Comparison of ENCODE assay signal across 1 cellular context in the genomic region with DNA sequence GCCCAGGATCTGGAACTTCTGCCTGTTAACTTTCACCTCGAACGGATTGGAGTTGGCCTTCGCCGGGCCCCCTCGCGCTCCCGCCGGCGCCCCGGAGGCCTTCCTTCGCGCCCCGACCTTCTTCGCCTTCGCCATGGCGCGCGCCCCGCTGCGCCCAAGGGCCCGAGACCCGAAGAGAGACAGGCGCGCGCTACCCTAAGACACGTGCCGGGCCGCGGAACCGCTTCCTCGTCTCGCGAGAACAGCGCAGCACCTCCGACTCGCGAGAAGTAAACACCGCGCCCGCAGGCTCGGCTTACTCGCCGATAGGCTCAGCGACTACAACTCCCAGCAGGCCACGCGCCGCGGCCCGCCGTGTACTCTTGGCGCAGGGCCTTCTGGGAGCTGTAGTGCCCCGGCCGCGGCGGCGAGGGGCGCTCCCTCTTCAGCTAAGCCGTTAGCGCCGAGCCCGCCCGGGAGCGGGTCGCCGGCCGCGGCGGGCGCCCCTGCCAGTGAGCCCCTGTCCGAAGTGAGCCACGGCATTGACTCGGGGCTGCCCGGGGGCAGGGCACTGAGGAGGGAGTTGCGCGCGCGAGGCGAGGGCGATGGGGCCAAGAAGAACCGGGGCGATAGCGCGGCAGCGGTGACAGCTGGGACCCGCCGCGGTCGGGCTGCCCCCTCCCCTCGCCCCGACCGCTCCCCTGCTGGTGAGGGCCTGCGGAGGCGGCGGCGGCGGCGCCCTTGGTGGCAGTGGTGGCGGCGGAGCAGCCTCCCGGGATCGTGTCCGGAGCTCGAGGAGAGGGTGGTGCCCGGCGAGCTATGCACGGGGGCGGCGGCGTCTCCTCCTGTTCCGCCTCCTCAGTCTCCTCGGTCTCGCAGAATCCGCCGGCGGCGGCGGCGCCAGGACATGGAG.
TF ChIP-seq lines count a peak whose summit lies in the region.

A gene (plus strand): TSS at position 387 of the 892 bp plus-strand sequence. CDS start 500 bp downstream, at position 887.
A gene (minus strand): TSS at position 222 of the 892 bp plus-strand sequence. CDS start 87 bp downstream, at position 135.

TF ChIP-seq in HepG2, 621 proteins besides CTCF, POLR2A, EP300 and RAD21 (continues in another document):
- TF ChIP-seq ZNF569 (CRISPR knock-in tag; IDR thresholded peaks at IDR 0.05; ENCODE audit: borderline replicate concordance) (no peak), TBX3 (IDR thresholded peaks at IDR 0.05; ENCODE audit: borderline replicate concordance) (no peak), ZNF510 (CRISPR knock-in tag; IDR thresholded peaks at IDR 0.05; ENCODE audit: low read depth) (peak; percentile 96), RBFOX2 (IDR thresholded peaks at IDR 0.05; ENCODE audit: low read depth, low read length) (peak; percentile 96), RAD51 (IDR thresholded peaks at IDR 0.05; ENCODE audit: borderline replicate concordance) (no peak; the same call in 1 of the 2 replicates), BCL6 (CRISPR knock-in tag; IDR thresholded peaks at IDR 0.05) (peak; percentile 59), ZSCAN29 (CRISPR knock-in tag; conservative IDR thresholded peaks at IDR 0.05) (peak; percentile 94), STAT5B (CRISPR knock-in tag; IDR thresholded peaks at IDR 0.05) (0 out of 2 replicates have a peak, but pooled peaks have one; percentile 33), HNRNPL (IDR thresholded peaks at IDR 0.05; ENCODE audit: low read depth, low read length) (no peak), SUZ12 (IDR thresholded peaks at IDR 0.05; ENCODE audit: low read depth, low read length) (peak; percentile 97), MXI1 (IDR thresholded peaks at IDR 0.05; ENCODE audit: borderline replicate concordance, low read depth, low read length) (peak; percentile 99), ZNF776 (CRISPR knock-in tag; IDR thresholded peaks at IDR 0.05) (peak; percentile 93), ZNF83 (CRISPR knock-in tag; IDR thresholded peaks at IDR 0.05; ENCODE audit: borderline replicate concordance) (no peak; the same call in 1 of the 2 replicates), ZBTB1 (CRISPR knock-in tag; IDR thresholded peaks at IDR 0.05; ENCODE audit: borderline replicate concordance) (no peak), ZNF124 (CRISPR knock-in tag; IDR thresholded peaks at IDR 0.05) (peak; percentile 73; the same call in 1 of the 2 replicates), FIP1L1 (IDR thresholded peaks at IDR 0.05; ENCODE audit: borderline replicate concordance, insufficient read depth, low read depth, low read length) (no peak), FOXO1 (CRISPR knock-in tag; IDR thresholded peaks at IDR 0.05) (peak; percentile 96), SETDB1 (CRISPR knock-in tag; IDR thresholded peaks at IDR 0.05; ENCODE audit: borderline replicate concordance) (no peak; the same call in 1 of the 2 replicates), PCBP2 (optimal IDR thresholded peaks at IDR 0.05; ENCODE audit: low read depth, low read length, poor library complexity, severe bottlenecking) (no peak), ZNF441 (CRISPR knock-in tag; IDR thresholded peaks at IDR 0.05; ENCODE audit: borderline replicate concordance) (no peak; the same call in 1 of the 2 replicates), RFX3 (CRISPR knock-in tag; IDR thresholded peaks at IDR 0.05) (no peak), TSC22D2 (CRISPR knock-in tag; IDR thresholded peaks at IDR 0.05; ENCODE audit: borderline replicate concordance) (peak; percentile 96; the same call in 1 of the 2 replicates), PAWR (CRISPR knock-in tag; IDR thresholded peaks at IDR 0.05; ENCODE audit: borderline replicate concordance) (peak; percentile 87; the same call in 1 of the 2 replicates), ZNF883 (CRISPR knock-in tag; IDR thresholded peaks at IDR 0.05; ENCODE audit: not compliant biosample characterization) (peak; percentile 96), ZNF282 (IDR thresholded peaks at IDR 0.05; ENCODE audit: partially characterized antibody) (no peak), HMG20A (CRISPR knock-in tag; IDR thresholded peaks at IDR 0.05; ENCODE audit: borderline replicate concordance) (no peak)
- TF ChIP-seq, protein P1, sequence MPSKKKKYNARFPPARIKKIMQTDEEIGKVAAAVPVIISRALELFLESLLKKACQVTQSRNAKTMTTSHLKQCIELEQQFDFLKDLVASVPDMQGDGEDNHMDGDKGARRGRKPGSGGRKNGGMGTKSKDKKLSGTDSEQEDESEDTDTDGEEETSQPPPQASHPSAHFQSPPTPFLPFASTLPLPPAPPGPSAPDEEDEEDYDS (CRISPR knock-in tag; IDR thresholded peaks at IDR 0.05) = peak; percentile 81
- TF ChIP-seq, protein P2, sequence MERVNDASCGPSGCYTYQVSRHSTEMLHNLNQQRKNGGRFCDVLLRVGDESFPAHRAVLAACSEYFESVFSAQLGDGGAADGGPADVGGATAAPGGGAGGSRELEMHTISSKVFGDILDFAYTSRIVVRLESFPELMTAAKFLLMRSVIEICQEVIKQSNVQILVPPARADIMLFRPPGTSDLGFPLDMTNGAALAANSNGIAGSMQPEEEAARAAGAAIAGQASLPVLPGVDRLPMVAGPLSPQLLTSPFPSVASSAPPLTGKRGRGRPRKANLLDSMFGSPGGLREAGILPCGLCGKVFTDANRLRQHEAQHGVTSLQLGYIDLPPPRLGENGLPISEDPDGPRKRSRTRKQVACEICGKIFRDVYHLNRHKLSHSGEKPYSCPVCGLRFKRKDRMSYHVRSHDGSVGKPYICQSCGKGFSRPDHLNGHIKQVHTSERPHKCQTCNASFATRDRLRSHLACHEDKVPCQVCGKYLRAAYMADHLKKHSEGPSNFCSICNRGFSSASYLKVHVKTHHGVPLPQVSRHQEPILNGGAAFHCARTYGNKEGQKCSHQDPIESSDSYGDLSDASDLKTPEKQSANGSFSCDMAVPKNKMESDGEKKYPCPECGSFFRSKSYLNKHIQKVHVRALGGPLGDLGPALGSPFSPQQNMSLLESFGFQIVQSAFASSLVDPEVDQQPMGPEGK (CRISPR knock-in tag; IDR thresholded peaks at IDR 0.05) = 0 out of 2 replicates have a peak, but pooled peaks have one; percentile 47
- TF ChIP-seq, protein P3, sequence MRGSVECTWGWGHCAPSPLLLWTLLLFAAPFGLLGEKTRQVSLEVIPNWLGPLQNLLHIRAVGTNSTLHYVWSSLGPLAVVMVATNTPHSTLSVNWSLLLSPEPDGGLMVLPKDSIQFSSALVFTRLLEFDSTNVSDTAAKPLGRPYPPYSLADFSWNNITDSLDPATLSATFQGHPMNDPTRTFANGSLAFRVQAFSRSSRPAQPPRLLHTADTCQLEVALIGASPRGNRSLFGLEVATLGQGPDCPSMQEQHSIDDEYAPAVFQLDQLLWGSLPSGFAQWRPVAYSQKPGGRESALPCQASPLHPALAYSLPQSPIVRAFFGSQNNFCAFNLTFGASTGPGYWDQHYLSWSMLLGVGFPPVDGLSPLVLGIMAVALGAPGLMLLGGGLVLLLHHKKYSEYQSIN (CRISPR knock-in tag; IDR thresholded peaks at IDR 0.05; ENCODE audit: borderline replicate concordance) = 0 out of 2 replicates have a peak, but pooled peaks have one; percentile 14
- TF ChIP-seq, protein P4, sequence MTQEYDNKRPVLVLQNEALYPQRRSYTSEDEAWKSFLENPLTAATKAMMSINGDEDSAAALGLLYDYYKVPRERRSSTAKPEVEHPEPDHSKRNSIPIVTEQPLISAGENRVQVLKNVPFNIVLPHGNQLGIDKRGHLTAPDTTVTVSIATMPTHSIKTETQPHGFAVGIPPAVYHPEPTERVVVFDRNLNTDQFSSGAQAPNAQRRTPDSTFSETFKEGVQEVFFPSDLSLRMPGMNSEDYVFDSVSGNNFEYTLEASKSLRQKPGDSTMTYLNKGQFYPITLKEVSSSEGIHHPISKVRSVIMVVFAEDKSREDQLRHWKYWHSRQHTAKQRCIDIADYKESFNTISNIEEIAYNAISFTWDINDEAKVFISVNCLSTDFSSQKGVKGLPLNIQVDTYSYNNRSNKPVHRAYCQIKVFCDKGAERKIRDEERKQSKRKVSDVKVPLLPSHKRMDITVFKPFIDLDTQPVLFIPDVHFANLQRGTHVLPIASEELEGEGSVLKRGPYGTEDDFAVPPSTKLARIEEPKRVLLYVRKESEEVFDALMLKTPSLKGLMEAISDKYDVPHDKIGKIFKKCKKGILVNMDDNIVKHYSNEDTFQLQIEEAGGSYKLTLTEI (CRISPR knock-in tag; conservative IDR thresholded peaks at IDR 0.05) = no peak; the same call in 1 of the 2 replicates
- TF ChIP-seq, protein P5, sequence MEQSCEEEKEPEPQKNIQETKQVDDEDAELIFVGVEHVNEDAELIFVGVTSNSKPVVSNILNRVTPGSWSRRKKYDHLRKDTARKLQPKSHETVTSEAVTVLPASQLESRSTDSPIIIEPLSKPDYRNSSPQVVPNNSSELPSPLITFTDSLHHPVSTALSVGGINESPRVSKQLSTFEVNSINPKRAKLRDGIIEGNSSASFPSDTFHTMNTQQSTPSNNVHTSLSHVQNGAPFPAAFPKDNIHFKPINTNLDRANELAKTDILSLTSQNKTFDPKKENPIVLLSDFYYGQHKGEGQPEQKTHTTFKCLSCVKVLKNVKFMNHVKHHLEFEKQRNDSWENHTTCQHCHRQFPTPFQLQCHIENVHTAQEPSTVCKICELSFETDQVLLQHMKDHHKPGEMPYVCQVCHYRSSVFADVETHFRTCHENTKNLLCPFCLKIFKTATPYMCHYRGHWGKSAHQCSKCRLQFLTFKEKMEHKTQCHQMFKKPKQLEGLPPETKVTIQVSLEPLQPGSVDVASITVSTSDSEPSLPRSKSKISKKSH (CRISPR knock-in tag; IDR thresholded peaks at IDR 0.05; ENCODE audit: borderline replicate concordance) = peak; percentile 98
- TF ChIP-seq, protein P6, sequence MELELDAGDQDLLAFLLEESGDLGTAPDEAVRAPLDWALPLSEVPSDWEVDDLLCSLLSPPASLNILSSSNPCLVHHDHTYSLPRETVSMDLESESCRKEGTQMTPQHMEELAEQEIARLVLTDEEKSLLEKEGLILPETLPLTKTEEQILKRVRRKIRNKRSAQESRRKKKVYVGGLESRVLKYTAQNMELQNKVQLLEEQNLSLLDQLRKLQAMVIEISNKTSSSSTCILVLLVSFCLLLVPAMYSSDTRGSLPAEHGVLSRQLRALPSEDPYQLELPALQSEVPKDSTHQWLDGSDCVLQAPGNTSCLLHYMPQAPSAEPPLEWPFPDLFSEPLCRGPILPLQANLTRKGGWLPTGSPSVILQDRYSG (CRISPR knock-in tag; IDR thresholded peaks at IDR 0.05) = no peak; the same call in 1 of the 2 replicates
- TF ChIP-seq, protein P7, sequence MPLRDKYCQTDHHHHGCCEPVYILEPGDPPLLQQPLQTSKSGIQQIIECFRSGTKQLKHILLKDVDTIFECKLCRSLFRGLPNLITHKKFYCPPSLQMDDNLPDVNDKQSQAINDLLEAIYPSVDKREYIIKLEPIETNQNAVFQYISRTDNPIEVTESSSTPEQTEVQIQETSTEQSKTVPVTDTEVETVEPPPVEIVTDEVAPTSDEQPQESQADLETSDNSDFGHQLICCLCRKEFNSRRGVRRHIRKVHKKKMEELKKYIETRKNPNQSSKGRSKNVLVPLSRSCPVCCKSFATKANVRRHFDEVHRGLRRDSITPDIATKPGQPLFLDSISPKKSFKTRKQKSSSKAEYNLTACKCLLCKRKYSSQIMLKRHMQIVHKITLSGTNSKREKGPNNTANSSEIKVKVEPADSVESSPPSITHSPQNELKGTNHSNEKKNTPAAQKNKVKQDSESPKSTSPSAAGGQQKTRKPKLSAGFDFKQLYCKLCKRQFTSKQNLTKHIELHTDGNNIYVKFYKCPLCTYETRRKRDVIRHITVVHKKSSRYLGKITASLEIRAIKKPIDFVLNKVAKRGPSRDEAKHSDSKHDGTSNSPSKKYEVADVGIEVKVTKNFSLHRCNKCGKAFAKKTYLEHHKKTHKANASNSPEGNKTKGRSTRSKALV (CRISPR knock-in tag; IDR thresholded peaks at IDR 0.05) = peak; percentile 100
- TF ChIP-seq, protein P8, sequence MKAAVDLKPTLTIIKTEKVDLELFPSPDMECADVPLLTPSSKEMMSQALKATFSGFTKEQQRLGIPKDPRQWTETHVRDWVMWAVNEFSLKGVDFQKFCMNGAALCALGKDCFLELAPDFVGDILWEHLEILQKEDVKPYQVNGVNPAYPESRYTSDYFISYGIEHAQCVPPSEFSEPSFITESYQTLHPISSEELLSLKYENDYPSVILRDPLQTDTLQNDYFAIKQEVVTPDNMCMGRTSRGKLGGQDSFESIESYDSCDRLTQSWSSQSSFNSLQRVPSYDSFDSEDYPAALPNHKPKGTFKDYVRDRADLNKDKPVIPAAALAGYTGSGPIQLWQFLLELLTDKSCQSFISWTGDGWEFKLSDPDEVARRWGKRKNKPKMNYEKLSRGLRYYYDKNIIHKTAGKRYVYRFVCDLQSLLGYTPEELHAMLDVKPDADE (CRISPR knock-in tag; IDR thresholded peaks at IDR 0.05) = 0 out of 2 replicates have a peak, but pooled peaks have one; percentile 82
- TF ChIP-seq, protein P9, sequence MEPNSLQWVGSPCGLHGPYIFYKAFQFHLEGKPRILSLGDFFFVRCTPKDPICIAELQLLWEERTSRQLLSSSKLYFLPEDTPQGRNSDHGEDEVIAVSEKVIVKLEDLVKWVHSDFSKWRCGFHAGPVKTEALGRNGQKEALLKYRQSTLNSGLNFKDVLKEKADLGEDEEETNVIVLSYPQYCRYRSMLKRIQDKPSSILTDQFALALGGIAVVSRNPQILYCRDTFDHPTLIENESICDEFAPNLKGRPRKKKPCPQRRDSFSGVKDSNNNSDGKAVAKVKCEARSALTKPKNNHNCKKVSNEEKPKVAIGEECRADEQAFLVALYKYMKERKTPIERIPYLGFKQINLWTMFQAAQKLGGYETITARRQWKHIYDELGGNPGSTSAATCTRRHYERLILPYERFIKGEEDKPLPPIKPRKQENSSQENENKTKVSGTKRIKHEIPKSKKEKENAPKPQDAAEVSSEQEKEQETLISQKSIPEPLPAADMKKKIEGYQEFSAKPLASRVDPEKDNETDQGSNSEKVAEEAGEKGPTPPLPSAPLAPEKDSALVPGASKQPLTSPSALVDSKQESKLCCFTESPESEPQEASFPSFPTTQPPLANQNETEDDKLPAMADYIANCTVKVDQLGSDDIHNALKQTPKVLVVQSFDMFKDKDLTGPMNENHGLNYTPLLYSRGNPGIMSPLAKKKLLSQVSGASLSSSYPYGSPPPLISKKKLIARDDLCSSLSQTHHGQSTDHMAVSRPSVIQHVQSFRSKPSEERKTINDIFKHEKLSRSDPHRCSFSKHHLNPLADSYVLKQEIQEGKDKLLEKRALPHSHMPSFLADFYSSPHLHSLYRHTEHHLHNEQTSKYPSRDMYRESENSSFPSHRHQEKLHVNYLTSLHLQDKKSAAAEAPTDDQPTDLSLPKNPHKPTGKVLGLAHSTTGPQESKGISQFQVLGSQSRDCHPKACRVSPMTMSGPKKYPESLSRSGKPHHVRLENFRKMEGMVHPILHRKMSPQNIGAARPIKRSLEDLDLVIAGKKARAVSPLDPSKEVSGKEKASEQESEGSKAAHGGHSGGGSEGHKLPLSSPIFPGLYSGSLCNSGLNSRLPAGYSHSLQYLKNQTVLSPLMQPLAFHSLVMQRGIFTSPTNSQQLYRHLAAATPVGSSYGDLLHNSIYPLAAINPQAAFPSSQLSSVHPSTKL (CRISPR knock-in tag; IDR thresholded peaks at IDR 0.05) = peak; percentile 58
